7 cellular contexts compared by ENCODE assay signal in genomic region chr19:1503089-1503924, GRCh38. TPM values are rescaled to one million over a fixed set of nuclear protein-coding genes. Genes with fewer than 3 reads are reported as not detected.
DNase-seq lines count a peak whose midpoint lies in the region; ATAC-seq and TF ChIP-seq lines count a peak whose summit lies in the region.

No MANE protein-coding gene starts in this region.

- peaks cover 24% of the 10 kb centered on the region for H3K9me3 Mint-ChIP-seq in GM23338

- no peaks in the 10 kb centered on the region for H4K20me1 ChIP-seq in GM23338 (replicated peaks; ENCODE audit: insufficient read depth)

- H3K4me1 ChIP-seq in GM23338 (ENCODE audit: insufficient read depth) (0 out of 2 replicates have a peak, but pooled peaks cover 5% of the 10 kb centered on the region), RWPE2 (ENCODE audit: insufficient read depth, poor library complexity, severe bottlenecking) (no peaks in the 10 kb centered on the region)

- peaks cover 13% of the 10 kb centered on the region for H3K27me3 ChIP-seq in GM23338 (ENCODE audit: insufficient read depth)
- no peaks in the 10 kb centered on the region for H3K27me3 ChIP-seq in RWPE2 (ENCODE audit: insufficient read depth, poor library complexity, severe bottlenecking)

- TF ChIP-seq CTCF in GM23338 (conservative IDR thresholded peaks at IDR 0.05; ENCODE audit: low read depth in 2 of 2) (peak; percentile 63 to 85), RWPE2 (IDR thresholded peaks at IDR 0.05; ENCODE audit: poor library complexity, severe bottlenecking) (peak; percentile 64)

- DNase-seq in GM23338 (ENCODE audit: low spot score): peak; percentile 85
- no peak for DNase-seq in RWPE2 (ENCODE audit: low spot score)
- DNase-seq in activated naive CD4-positive, alpha-beta T cell treated with Interleukin-2 at 50 U/mL for 16 hours: peak; percentile 73
- DNase-seq in left ventricle myocardium superior: peak; percentile 77
- DNase-seq in stimulated activated CD4-positive, alpha-beta T cell treated with anti-CD3 and anti-CD28 coated beads, Interleukin-12 subunit alpha, Interleukin-12 subunit beta, amount 100 ng/mL, for 24 hours (ENCODE audit: low read depth in 2 of 2): peak; percentile 41 to 63

- peaks cover 2% of the 10 kb centered on the region; the same call in 2 of the 3 replicates for H3K4me1 Mint-ChIP-seq in GM23338

- no peaks in the 10 kb centered on the region for H3K79me2 ChIP-seq in GM23338 (replicated peaks; ENCODE audit: insufficient read depth)

- H3K4me3 ChIP-seq in GM23338: peak overlapping the region; percentile 43
- no peak overlapping the region for H3K4me3 ChIP-seq in RWPE2 (ENCODE audit: severe bottlenecking)

- no peaks in the 10 kb centered on the region; the same call in 2 of the 3 replicates for H3K36me3 Mint-ChIP-seq in GM23338 (ENCODE audit: low read depth)

- peak overlapping the region; percentile 71 for H3K4me2 ChIP-seq in GM23338

- H3K9me2 ChIP-seq in GM23338 (ENCODE audit: insufficient read depth): no peaks in the 10 kb centered on the region

- peak overlapping the region; percentile 55; the same call in 2 of the 3 replicates for H3K4me3 Mint-ChIP-seq in GM23338

- intact Hi-C loops in left ventricle myocardium superior (cut with micrococcal nuclease): no loop called here

- ATAC-seq in GM23338 (peak; percentile 46), RWPE2 (ENCODE audit: low read depth) (no peak; the same call in 2 of the 3 replicates), left ventricle myocardium superior (peak; percentile 3), GM18873 (IDR thresholded peaks at IDR 0.05; ENCODE audit: low FRiP score, unreplicated experiment) (no peak), HG03432 (IDR thresholded peaks at IDR 0.05; ENCODE audit: unreplicated experiment) (no peak)

- H3K36me3 ChIP-seq in GM23338 (ENCODE audit: insufficient read depth): no peaks in the 10 kb centered on the region
- no peaks in the 10 kb centered on the region for H3K36me3 ChIP-seq in RWPE2 (ENCODE audit: low read depth)

- H3F3A ChIP-seq in GM23338 (replicated peaks; ENCODE audit: low read depth): 0 out of 2 replicates have a peak, but pooled peaks cover 8% of the 10 kb centered on the region

- H3K27me3 Mint-ChIP-seq in GM23338 (ENCODE audit: insufficient read depth, low read depth, poor library complexity): peaks cover 31% of the 10 kb centered on the region

- H3K27ac Mint-ChIP-seq in GM23338: no peak overlapping the region

- H2AFZ ChIP-seq in GM23338: peak overlapping the region; percentile 90

- H3K9me3 ChIP-seq in RWPE2 (ENCODE audit: severe bottlenecking): no peaks in the 10 kb centered on the region

- no peak overlapping the region for H3K27ac ChIP-seq in GM23338 (ENCODE audit: low read depth)
- no peak overlapping the region for H3K27ac ChIP-seq in RWPE2 (ENCODE audit: poor library complexity, severe bottlenecking)

TF ChIP-seq in GM23338, 12 proteins besides CTCF, POLR2A, EP300 and RAD21:
- TF ChIP-seq CREB1 (CRISPR knock-in tag; IDR thresholded peaks at IDR 0.05; ENCODE audit: low read depth) (peak; percentile 78), EZH2phosphoT487 (IDR thresholded peaks at IDR 0.05; ENCODE audit: unreplicated experiment) (no peak)

RNA-seq across cellular contexts. Expression of gene ADAMTSL5, which starts 9.5 kb away (rescaled TPM):
- total RNA-seq in GM23338 (2014; rRNA removed; shearing (Covaris generic)): 0.10 TPM in 1 of 2 replicates, not detected in the other
- polyA plus RNA-seq in GM23338 (2016; fragmentation: Nextera tagmentation; extraction: Ambion mirVana): 0.70 and 0.97 TPM in 2 replicates
- total RNA-seq in left ventricle myocardium superior: 20.5 TPM

RNA-seq across cellular contexts. Expression of gene REEP6, which starts 12.3 kb away (rescaled TPM):
- total RNA-seq in GM23338 (2014; rRNA removed; shearing (Covaris generic)): 14.3 and 15.2 TPM in 2 replicates
- 20.0 and 23.4 TPM in 2 replicates for polyA plus RNA-seq in GM23338 (2016; fragmentation: Nextera tagmentation; extraction: Ambion mirVana)
- total RNA-seq in left ventricle myocardium superior: 0.72 TPM

RNA-seq across cellular contexts. Expression of gene PCSK4, which starts 13.2 kb away (rescaled TPM):
- total RNA-seq in GM23338 (2014; rRNA removed; shearing (Covaris generic)): 5.9 and 15.1 TPM in 2 replicates
- polyA plus RNA-seq in GM23338 (2016; fragmentation: Nextera tagmentation; extraction: Ambion mirVana): 3.8 and 5.6 TPM in 2 replicates
- 2.8 TPM for total RNA-seq in left ventricle myocardium superior

RNA-seq across cellular contexts. Expression of gene PLK5, which starts 20.6 kb away (rescaled TPM):
- 0.23 and 1.2 TPM in 2 replicates for total RNA-seq in GM23338 (2014; rRNA removed; shearing (Covaris generic))
- polyA plus RNA-seq in GM23338 (2016; fragmentation: Nextera tagmentation; extraction: Ambion mirVana): 0.97 and 1.4 TPM in 2 replicates
- not detected for total RNA-seq in left ventricle myocardium superior

RNA-seq across cellular contexts. Expression of gene C19orf25, which starts 24.3 kb away (rescaled TPM):
- 61.1 and 64.9 TPM in 2 replicates for total RNA-seq in GM23338 (2014; rRNA removed; shearing (Covaris generic))
- polyA plus RNA-seq in GM23338 (2016; fragmentation: Nextera tagmentation; extraction: Ambion mirVana): 43.5 and 50.1 TPM in 2 replicates
- total RNA-seq in left ventricle myocardium superior: 16.2 TPM

Comparison
In these comparisons a context has a peak if more than half of its experiments do, and no peak if none do; other contexts are left out.
1. ATAC-seq: peak in GM23338 (single experiment) and left ventricle myocardium superior (single experiment); none in RWPE2 (single experiment), GM18873 (single experiment) and HG03432 (single experiment).
2. RNA of gene ADAMTSL5, which starts 9.5 kb away (total RNA-seq): 20.5 TPM in left ventricle myocardium superior (single experiment); 0.10 TPM in GM23338; every median in the first group is over 10 times any median in the second.